Comparison of ENCODE assay signal across 22 cellular contexts in genomic region chr2:101782427-101782792, GRCh38.
DNase-seq lines count a peak whose midpoint lies in the region; ATAC-seq, FAIRE-seq and TF ChIP-seq lines count a peak whose summit lies in the region.
"Had no signal": no experiment of that assay in that cellular context is flagged by ENCODE, and none has a peak within 500 bp of the region (broad histone marks: within the 10 kb centered on the region; RNA-seq: fewer than 3 reads in every experiment).

No MANE protein-coding gene starts in this region.

- TF ChIP-seq EP300 in GM12878 (IDR thresholded peaks at IDR 0.05; ENCODE audit: borderline replicate concordance in 1 of 2, control insufficient read depth in 1 of 2, low read depth in 2 of 2, low read length in 2 of 2), result no peak

- H3K9me3 ChIP-seq in GM12878 (replicated peaks; ENCODE audit: control insufficient read depth, insufficient read depth, low read length), result no peaks in the 10 kb centered on the region
- H3K9me3 ChIP-seq: gastrocnemius medialis had no signal

- TF ChIP-seq CTCF in GM12878 (IDR thresholded peaks at IDR 0.05 in 2 of 3, conservative IDR thresholded peaks at IDR 0.05 in 1 of 3; ENCODE audit: control insufficient read depth in 2 of 3, extremely low read depth in 1 of 3, insufficient read depth in 1 of 3, low read depth in 3 of 3, low read length in 3 of 3), result no peak

- FAIRE-seq in GM12878 (lab: Jason Lieb, UNC), result no peak
- FAIRE-seq: A204.1, RCC 7860 had no signal

- no peaks in the 10 kb centered on the region; the same call in 1 of the 2 replicates for H4K20me1 ChIP-seq in GM12878 (ENCODE audit: control insufficient read depth, insufficient read depth)

- no peak overlapping the region for H3K9ac ChIP-seq in GM12878 (ENCODE audit: control insufficient read depth, insufficient read depth, low read length)
- H3K9ac ChIP-seq: BLaER1 had no signal

- no peak for DNase-seq in activated CD4-positive, alpha-beta memory T cell treated with anti-CD3 and anti-CD28 coated beads for 36 hours
- DNase-seq in activated CD4-positive, alpha-beta memory T cell treated with anti-CD3 and anti-CD28 coated beads, Interleukin-2, amount 10 ng/mL, durations not matched to agents 7 days and 5 days, result no peak
- no peak for DNase-seq in GM12878 (ENCODE audit: low read depth, low spot score)
- DNase-seq in stimulated activated effector memory CD8-positive, alpha-beta T cell treated with anti-CD3 and anti-CD28 coated beads, Interleukin-12 subunit alpha, Interleukin-12 subunit beta, amount 100 ng/mL, for 72 hours (ENCODE audit: low spot score in 2 of 2), result no peak
- no peak for DNase-seq in HT-29 (ENCODE audit: low spot score)
- DNase-seq in kidney tubule cell (ENCODE audit: low spot score), result no peak
- DNase-seq in NCI-H345 treated with DMSO at 0.1 percent for 48 hours (lab: John Stamatoyannopoulos, UW; ENCODE audit: unreplicated experiment), result no peak
- DNase-seq: activated CD4-positive, alpha-beta T cell treated with anti-CD3 and anti-CD28 coated beads for 4 hours; DMS153; gastrocnemius medialis; GF-D8; H9; kidney glomerular epithelial cell; mesenchymal stem cell; natural killer cell; NCI-H226; stimulated activated CD4-positive, alpha-beta T cell treated with anti-CD3 and anti-CD28 coated beads, Interleukin-2, amount 100 ng/mL, for 24 hours had no signal

- CTCF ChIA-PET in activated CD4-positive, alpha-beta memory T cell treated with anti-CD3 and anti-CD28 coated beads for 36 hours (lab: Charles Lee), result interaction anchor here (1.0 to 1.7 kb wide), 4 partner anchors 10 to 440 kb away, joined by 3 to 4 read pairs (median 3); no protein-coding TSS in a partner anchor
- CTCF ChIA-PET in activated CD4-positive, alpha-beta memory T cell treated with anti-CD3 and anti-CD28 coated beads, Interleukin-2, amount 10 ng/mL, durations not matched to agents 7 days and 5 days (lab: Charles Lee), result interaction anchor here (1.1 kb wide), 1 partner anchor 25 kb away, joined by 3 read pairs; no protein-coding TSS in a partner anchor
- CTCF ChIA-PET in GM12878 (lab: Yijun Ruan, JAX), result interaction anchor here (1.0 to 6.7 kb wide), 6 partner anchors 12 to 363 kb away, joined by 3 to 52 read pairs (median 5); no protein-coding TSS in a partner anchor

- no TSS peak for BruUV-seq in GM12878 (replicated peaks; lab: Mats Ljungman, UMichigan)

- H3K4me3 Mint-ChIP-seq in activated CD4-positive, alpha-beta memory T cell treated with anti-CD3 and anti-CD28 coated beads for 36 hours, result peak overlapping the region; percentile 42
- H3K4me3 Mint-ChIP-seq in activated CD4-positive, alpha-beta memory T cell treated with anti-CD3 and anti-CD28 coated beads, Interleukin-2, amount 10 ng/mL, durations not matched to agents 7 days and 5 days, result no peak overlapping the region
- H3K4me3 Mint-ChIP-seq in IgD-negative memory B cell, result peak overlapping the region in 2 of 4 donors; percentile 3 to 43
- peak overlapping the region; percentile 26 for H3K4me3 Mint-ChIP-seq in stimulated activated effector memory CD8-positive, alpha-beta T cell treated with anti-CD3 and anti-CD28 coated beads, Interleukin-12 subunit alpha, Interleukin-12 subunit beta, amount 100 ng/mL, for 72 hours
- H3K4me3 Mint-ChIP-seq: H9; natural killer cell; T-helper 2 cell treated with Interferon-gamma antibody and Interleukin-4, amounts not matched to agents 5 μg/mL and 100 μg/mL, for 36 hours had no signal

- no peaks in the 10 kb centered on the region for H3K36me3 Mint-ChIP-seq in activated CD4-positive, alpha-beta memory T cell treated with anti-CD3 and anti-CD28 coated beads for 36 hours
- peaks cover 6% of the 10 kb centered on the region for H3K36me3 Mint-ChIP-seq in activated CD4-positive, alpha-beta memory T cell treated with anti-CD3 and anti-CD28 coated beads, Interleukin-2, amount 10 ng/mL, durations not matched to agents 7 days and 5 days (ENCODE audit: low read depth)
- H3K36me3 Mint-ChIP-seq in IgD-negative memory B cell, result no peaks in the 10 kb centered on the region
- no peaks in the 10 kb centered on the region for H3K36me3 Mint-ChIP-seq in stimulated activated effector memory CD8-positive, alpha-beta T cell treated with anti-CD3 and anti-CD28 coated beads, Interleukin-12 subunit alpha, Interleukin-12 subunit beta, amount 100 ng/mL, for 72 hours
- H3K36me3 Mint-ChIP-seq: natural killer cell had no signal

- 0% methylated on average over 5 of the region's 5 CpGs for WGBS in GM12878 (ENCODE audit: insufficient coverage, insufficient replicate concordance, low lambda C conversion rate, missing lambda C conversion rate)

- H3K27ac Mint-ChIP-seq in activated CD4-positive, alpha-beta memory T cell treated with anti-CD3 and anti-CD28 coated beads for 36 hours, result peak overlapping the region; percentile 15
- H3K27ac Mint-ChIP-seq in activated CD4-positive, alpha-beta memory T cell treated with anti-CD3 and anti-CD28 coated beads, Interleukin-2, amount 10 ng/mL, durations not matched to agents 7 days and 5 days, result no peak overlapping the region
- peak overlapping the region; percentile 51 to 93 (median 64) for H3K27ac Mint-ChIP-seq in IgD-negative memory B cell
- no peak overlapping the region for H3K27ac Mint-ChIP-seq in stimulated activated effector memory CD8-positive, alpha-beta T cell treated with anti-CD3 and anti-CD28 coated beads, Interleukin-12 subunit alpha, Interleukin-12 subunit beta, amount 100 ng/mL, for 72 hours
- H3K27ac Mint-ChIP-seq: T-helper 2 cell treated with Interferon-gamma antibody and Interleukin-4, amounts not matched to agents 5 μg/mL and 100 μg/mL, for 36 hours had no signal

- POLR2A ChIA-PET in activated CD4-positive, alpha-beta memory T cell treated with anti-CD3 and anti-CD28 coated beads for 36 hours (lab: Charles Lee), result interaction anchor here (1.5 kb wide), 1 partner anchor 45 kb away, joined by 8 read pairs; no protein-coding TSS in a partner anchor
- POLR2A ChIA-PET in activated CD4-positive, alpha-beta memory T cell treated with anti-CD3 and anti-CD28 coated beads, Interleukin-2, amount 10 ng/mL, durations not matched to agents 7 days and 5 days (lab: Charles Lee), result no interaction called here
- POLR2A ChIA-PET in GM12878 (lab: Charles Lee), result interaction anchor here (1.0 to 1.6 kb wide), 2 partner anchors 26 to 30 kb away, joined by 4 read pairs; no protein-coding TSS in a partner anchor

- TF ChIP-seq RAD21 in GM12878 (IDR thresholded peaks at IDR 0.05; ENCODE audit: insufficient read depth, low read depth, low read length), result no peak

- H3K27me3 Mint-ChIP-seq in activated CD4-positive, alpha-beta memory T cell treated with anti-CD3 and anti-CD28 coated beads for 36 hours, result no peaks in the 10 kb centered on the region
- H3K27me3 Mint-ChIP-seq in activated CD4-positive, alpha-beta memory T cell treated with anti-CD3 and anti-CD28 coated beads, Interleukin-2, amount 10 ng/mL, durations not matched to agents 7 days and 5 days, result no peaks in the 10 kb centered on the region
- no peaks in the 10 kb centered on the region for H3K27me3 Mint-ChIP-seq in IgD-negative memory B cell

- peaks cover 0 to 4% of the 10 kb centered on the region in 2 experiments; a peak in 1 of 4 replicates for H3K27me3 ChIP-seq in GM12878 (replicated peaks in 1 of 2; ENCODE audit: control insufficient read depth in 2 of 2, insufficient read depth in 2 of 2, low read length in 1 of 2)
- H3K27me3 ChIP-seq: BLaER1, gastrocnemius medialis had no signal

- SMC1A ChIA-PET in GM12878 (lab: Charles Lee; ENCODE audit: uncharacterized antibody, unreplicated experiment), result interaction anchor here (0.6 to 2.7 kb wide), 11 partner anchors 12 to 458 kb away, joined by 3 to 8 read pairs (median 3); no protein-coding TSS in a partner anchor

- H3K9me3 Mint-ChIP-seq in activated CD4-positive, alpha-beta memory T cell treated with anti-CD3 and anti-CD28 coated beads for 36 hours, result no peaks in the 10 kb centered on the region
- no peaks in the 10 kb centered on the region for H3K9me3 Mint-ChIP-seq in activated CD4-positive, alpha-beta memory T cell treated with anti-CD3 and anti-CD28 coated beads, Interleukin-2, amount 10 ng/mL, durations not matched to agents 7 days and 5 days
- no peaks in the 10 kb centered on the region for H3K9me3 Mint-ChIP-seq in IgD-negative memory B cell
- H3K9me3 Mint-ChIP-seq in stimulated activated effector memory CD8-positive, alpha-beta T cell treated with anti-CD3 and anti-CD28 coated beads, Interleukin-12 subunit alpha, Interleukin-12 subunit beta, amount 100 ng/mL, for 72 hours, result no peaks in the 10 kb centered on the region
- H3K9me3 Mint-ChIP-seq: H9; natural killer cell; T-helper 2 cell treated with Interferon-gamma antibody and Interleukin-4, amounts not matched to agents 5 μg/mL and 100 μg/mL, for 36 hours had no signal

- H3K79me2 ChIP-seq in GM12878 (ENCODE audit: control insufficient read depth, insufficient read depth, low read length), result no peaks in the 10 kb centered on the region

- no peaks in the 10 kb centered on the region for H3K36me3 ChIP-seq in GM12878 (ENCODE audit: control insufficient read depth in 2 of 2, insufficient read depth in 2 of 2, low read length in 1 of 2)
- H3K36me3 ChIP-seq: gastrocnemius medialis had no signal

- ATAC-seq in GM12878, result peak; percentile 46
- peak; percentile 20 for ATAC-seq in stimulated activated effector memory CD8-positive, alpha-beta T cell treated with anti-CD3 and anti-CD28 coated beads, Interleukin-12 subunit alpha, Interleukin-12 subunit beta, amount 100 ng/mL, for 72 hours
- ATAC-seq: gastrocnemius medialis, natural killer cell had no signal

- H3K4me3 ChIP-seq in GM12878, result no peak overlapping the region
- H3K4me3 ChIP-seq: BLaER1, gastrocnemius medialis had no signal

- in situ Hi-C loops in GM12878 (cut with MboI), result no loop called here

- intact Hi-C loops in activated CD4-positive, alpha-beta memory T cell treated with anti-CD3 and anti-CD28 coated beads for 36 hours (cut with micrococcal nuclease), result loop anchor here (1.0 to 5.0 kb wide), 3 partner anchors 24 to 48 kb away; no protein-coding TSS in a partner anchor
- intact Hi-C loops in GM12878 (cut with micrococcal nuclease; ENCODE audit: unreplicated experiment), result no loop called here

- H3K4me2 ChIP-seq in GM12878 (ENCODE audit: control insufficient read depth, insufficient read depth), result no peak overlapping the region
- H3K4me2 ChIP-seq: BLaER1 had no signal

- no peak overlapping the region for H2AFZ ChIP-seq in GM12878 (ENCODE audit: control insufficient read depth, low read depth, low read length)

- no peak for TF ChIP-seq POLR2A in GM12878 (IDR thresholded peaks at IDR 0.05; ENCODE audit: low read depth, low read length)

- peaks cover 76% of the 10 kb centered on the region for H3K4me1 Mint-ChIP-seq in activated CD4-positive, alpha-beta memory T cell treated with anti-CD3 and anti-CD28 coated beads for 36 hours (ENCODE audit: low read depth)
- H3K4me1 Mint-ChIP-seq in activated CD4-positive, alpha-beta memory T cell treated with anti-CD3 and anti-CD28 coated beads, Interleukin-2, amount 10 ng/mL, durations not matched to agents 7 days and 5 days, result peaks cover 39% of the 10 kb centered on the region
- peaks cover 66 to 83% (median 69%) of the 10 kb centered on the region in 3 donors for H3K4me1 Mint-ChIP-seq in IgD-negative memory B cell
- peaks cover 65% of the 10 kb centered on the region for H3K4me1 Mint-ChIP-seq in stimulated activated effector memory CD8-positive, alpha-beta T cell treated with anti-CD3 and anti-CD28 coated beads, Interleukin-12 subunit alpha, Interleukin-12 subunit beta, amount 100 ng/mL, for 72 hours

- H3K4me1 ChIP-seq in GM12878 (ENCODE audit: control insufficient read depth, insufficient read depth, low read length), result no peaks in the 10 kb centered on the region

- RAD21 ChIA-PET in GM12878 (lab: Charles Lee; ENCODE audit: unreplicated experiment), result interaction anchor here (1.1 to 4.8 kb wide), 8 partner anchors 12 to 107 kb away, joined by 3 to 28 read pairs (median 4); no protein-coding TSS in a partner anchor

- H3K27ac ChIP-seq in GM12878 (ENCODE audit: control insufficient read depth, insufficient read depth), result no peak overlapping the region
- H3K27ac ChIP-seq: BLaER1, gastrocnemius medialis had no signal

Comparison
In these comparisons a context has a peak if more than half of its experiments do, and no peak if none do; other contexts are left out.
1. H3K27ac Mint-ChIP-seq: peak in activated CD4-positive, alpha-beta memory T cell treated with anti-CD3 and anti-CD28 coated beads for 36 hours (single experiment) and IgD-negative memory B cell (3 of 3); none in activated CD4-positive, alpha-beta memory T cell treated with anti-CD3 and anti-CD28 coated beads, Interleukin-2, amount 10 ng/mL, durations not matched to agents 7 days and 5 days (single experiment) and stimulated activated effector memory CD8-positive, alpha-beta T cell treated with anti-CD3 and anti-CD28 coated beads, Interleukin-12 subunit alpha, Interleukin-12 subunit beta, amount 100 ng/mL, for 72 hours (single experiment).